Comparison of ENCODE assay signal across 23 cellular contexts in genomic region chr3:9682123-9682522, GRCh38. TPM values are rescaled to one million over a fixed set of nuclear protein-coding genes. Genes with fewer than 3 reads are reported as not detected.
"Had no signal": no experiment of that assay in that cellular context is flagged by ENCODE, and none has a peak within 500 bp of the region (broad histone marks: within the 10 kb centered on the region; RNA-seq: fewer than 3 reads in every experiment).

No MANE protein-coding gene starts in this region.

- H3K4me3 ChIP-seq: ascending aorta, breast epithelium, lung, ovary, upper lobe of left lung had no signal

- H3K9me3 ChIP-seq: ascending aorta, breast epithelium, neutrophil, ovary, upper lobe of left lung had no signal

- H3K4me1 ChIP-seq: ascending aorta, breast epithelium, upper lobe of left lung had no signal

- DNase-seq: activated CD4-positive, alpha-beta T cell treated with anti-CD3 and anti-CD28 coated beads, Interleukin-2, amount 10 ng/mL, durations not matched to agents 7 days and 5 days; activated CD4-positive, CD25-positive, alpha-beta regulatory T cell treated with anti-CD3 and anti-CD28 coated beads, Interleukin-2, amount 50 U/mL, for 72 hours; activated CD8-positive, alpha-beta memory T cell treated with anti-CD3 and anti-CD28 coated beads, Interleukin-2, amount 10 ng/mL, durations not matched to agents 7 days and 5 days; activated CD8-positive, alpha-beta T cell treated with anti-CD3 and anti-CD28 coated beads for 36 hours; activated gamma-delta T cell treated with Interleukin-2 at 50 U/mL for 16 hours; activated T-cell treated with anti-CD3 and anti-CD28 coated beads for 4 hours; effector CD8-positive, alpha-beta T cell; glutamatergic neuron; left cardiac atrium; naive thymus-derived CD8-positive, alpha-beta T cell; ovary; stimulated activated CD4-positive, alpha-beta T cell treated with anti-CD3 and anti-CD28 coated beads, Interleukin-4, amount 100 ng/mL, for 1 hour; stimulated activated naive CD4-positive, alpha-beta T cell treated with Interleukin-2 at 50 U/mL for 16 hours; upper lobe of left lung; WERI-Rb-1 had no signal

- ATAC-seq: activated CD8-positive, alpha-beta memory T cell treated with anti-CD3 and anti-CD28 coated beads, Interleukin-2, amount 10 ng/mL, durations not matched to agents 7 days and 5 days; activated CD8-positive, alpha-beta T cell treated with anti-CD3 and anti-CD28 coated beads for 36 hours; left cardiac atrium; naive thymus-derived CD8-positive, alpha-beta T cell; sciatic nerve; SK-N-SH treated with all-trans-retinoic acid at 6 μM for 48 hours had no signal

- H3K27ac ChIP-seq: ascending aorta, breast epithelium, neutrophil, ovary, WERI-Rb-1 had no signal

- H3K36me3 ChIP-seq: ovary had no signal

- H3K27me3 ChIP-seq: ascending aorta, breast epithelium, neutrophil, ovary, upper lobe of left lung had no signal

RNA-seq across cellular contexts. Expression of gene CPNE9, which starts 21.5 kb away (rescaled TPM):
- total RNA-seq: activated CD8-positive, alpha-beta memory T cell treated with anti-CD3 and anti-CD28 coated beads, Interleukin-2, amount 10 ng/mL, durations not matched to agents 7 days and 5 days; activated CD8-positive, alpha-beta T cell treated with anti-CD3 and anti-CD28 coated beads for 36 hours; ascending aorta; breast epithelium; chondrocyte; ovary; pulmonary artery endothelial cell; sciatic nerve had no signal
- polyA plus RNA-seq: naive thymus-derived CD8-positive, alpha-beta T cell had no signal
